Comparison of ENCODE assay signal across 33 cellular contexts in genomic region chr5:73192375-73192774, GRCh38. TPM values are rescaled to one million over a fixed set of nuclear protein-coding genes. Genes with fewer than 3 reads are reported as not detected.
"Had no signal": no experiment of that assay in that cellular context is flagged by ENCODE, and none has a peak within 500 bp of the region (broad histone marks: within the 10 kb centered on the region; RNA-seq: fewer than 3 reads in every experiment).

No MANE protein-coding gene starts in this region.

- FAIRE-seq: urothelium cell line had no signal

- H3K27ac Mint-ChIP-seq: stimulated activated effector memory CD8-positive, alpha-beta T cell treated with anti-CD3 and anti-CD28 coated beads, Interleukin-12 subunit alpha, Interleukin-12 subunit beta, amount 100 ng/mL, for 72 hours; stimulated activated memory B cell treated with anti-CD40 and anti-IgM and Interleukin-4, amounts not matched to agents 10 μg/mL and 1 μg/mL and 100 μg/mL, for 72 hours; stimulated activated naive B cell treated with anti-CD40 and anti-IgM and Interleukin-4, amounts not matched to agents 10 μg/mL and 1 μg/mL and 100 μg/mL, for 72 hours; stimulated activated naive CD8-positive, alpha-beta T cell treated with anti-CD3 and anti-CD28 coated beads, Interleukin-15, amount 100 ng/mL, for 72 hours; stimulated activated naive CD8-positive, alpha-beta T cell treated with anti-CD3 and anti-CD28 coated beads, Interleukin-15, Interleukin-2, amounts not matched to agents 100 ng/mL and 50 ng/mL, for 24 hours; type B pancreatic cell had no signal

- H3K36me3 ChIP-seq: stomach, suprapubic skin, thoracic aorta, thyroid gland, tibial artery, tibial nerve, transverse colon, upper lobe of left lung, upper lobe of right lung, uterus, vagina had no signal

- H3K36me3 Mint-ChIP-seq: stimulated activated effector memory CD8-positive, alpha-beta T cell treated with anti-CD3 and anti-CD28 coated beads, Interleukin-12 subunit alpha, Interleukin-12 subunit beta, amount 100 ng/mL, for 72 hours; stimulated activated memory B cell treated with anti-CD40 and anti-IgM and Interleukin-4, amounts not matched to agents 10 μg/mL and 1 μg/mL and 100 μg/mL, for 72 hours; stimulated activated naive B cell treated with anti-CD40 and anti-IgM and Interleukin-4, amounts not matched to agents 10 μg/mL and 1 μg/mL and 100 μg/mL, for 72 hours; type B pancreatic cell had no signal

- H3K27ac ChIP-seq: stomach, suprapubic skin, testis, thoracic aorta, thyroid gland, tibial artery, tibial nerve, upper lobe of left lung, upper lobe of right lung, uterus, vagina had no signal

- H3K9me3 Mint-ChIP-seq: stimulated activated effector memory CD8-positive, alpha-beta T cell treated with anti-CD3 and anti-CD28 coated beads, Interleukin-12 subunit alpha, Interleukin-12 subunit beta, amount 100 ng/mL, for 72 hours; stimulated activated memory B cell treated with anti-CD40 and anti-IgM and Interleukin-4, amounts not matched to agents 10 μg/mL and 1 μg/mL and 100 μg/mL, for 72 hours; stimulated activated naive B cell treated with anti-CD40 and anti-IgM and Interleukin-4, amounts not matched to agents 10 μg/mL and 1 μg/mL and 100 μg/mL, for 72 hours; stimulated activated naive CD8-positive, alpha-beta T cell treated with anti-CD3 and anti-CD28 coated beads, Interleukin-15, amount 100 ng/mL, for 72 hours; stimulated activated naive CD8-positive, alpha-beta T cell treated with anti-CD3 and anti-CD28 coated beads, Interleukin-15, Interleukin-2, amounts not matched to agents 100 ng/mL and 50 ng/mL, for 24 hours; type B pancreatic cell had no signal

- H3K4me1 ChIP-seq: suprapubic skin, testis, upper lobe of left lung, upper lobe of right lung, uterus, vagina had no signal

- H3K27me3 ChIP-seq: testis, thyroid gland, tibial nerve, transverse colon, upper lobe of left lung, uterus, vagina had no signal

- H3K4me3 ChIP-seq: stomach, suprapubic skin, testis, thoracic aorta, thyroid gland, tibial artery, tibial nerve, transverse colon, upper lobe of left lung, upper lobe of right lung, uterus, vagina had no signal

- H3K4me3 Mint-ChIP-seq: stimulated activated effector memory CD8-positive, alpha-beta T cell treated with anti-CD3 and anti-CD28 coated beads, Interleukin-12 subunit alpha, Interleukin-12 subunit beta, amount 100 ng/mL, for 72 hours; stimulated activated memory B cell treated with anti-CD40 and anti-IgM and Interleukin-4, amounts not matched to agents 10 μg/mL and 1 μg/mL and 100 μg/mL, for 72 hours; stimulated activated naive B cell treated with anti-CD40 and anti-IgM and Interleukin-4, amounts not matched to agents 10 μg/mL and 1 μg/mL and 100 μg/mL, for 72 hours; stimulated activated naive CD8-positive, alpha-beta T cell treated with anti-CD3 and anti-CD28 coated beads, Interleukin-15, amount 100 ng/mL, for 72 hours; stimulated activated naive CD8-positive, alpha-beta T cell treated with anti-CD3 and anti-CD28 coated beads, Interleukin-15, Interleukin-2, amounts not matched to agents 100 ng/mL and 50 ng/mL, for 24 hours; type B pancreatic cell had no signal

- H3K4me1 Mint-ChIP-seq: stimulated activated effector memory CD8-positive, alpha-beta T cell treated with anti-CD3 and anti-CD28 coated beads, Interleukin-12 subunit alpha, Interleukin-12 subunit beta, amount 100 ng/mL, for 72 hours; stimulated activated memory B cell treated with anti-CD40 and anti-IgM and Interleukin-4, amounts not matched to agents 10 μg/mL and 1 μg/mL and 100 μg/mL, for 72 hours; stimulated activated naive B cell treated with anti-CD40 and anti-IgM and Interleukin-4, amounts not matched to agents 10 μg/mL and 1 μg/mL and 100 μg/mL, for 72 hours; stimulated activated naive CD8-positive, alpha-beta T cell treated with anti-CD3 and anti-CD28 coated beads, Interleukin-15, amount 100 ng/mL, for 72 hours had no signal

- H3K9me3 ChIP-seq: stomach, suprapubic skin, testis, thoracic aorta, thyroid gland, tibial artery, tibial nerve, transverse colon, upper lobe of left lung, upper lobe of right lung, uterus, vagina had no signal

- DNase-seq: stimulated activated CD4-positive, alpha-beta T cell treated with anti-CD3 and anti-CD28 coated beads, Interleukin-2, amount 100 ng/mL, for 48 hours; stimulated activated CD4-positive, alpha-beta T cell treated with anti-CD3 and anti-CD28 coated beads, Interleukin-4, amount 100 ng/mL, for 1 hour; stimulated activated CD4-positive, alpha-beta T cell treated with anti-CD3 and anti-CD28 coated beads, Interleukin-4, amount 100 ng/mL, for 24 hours; stimulated activated CD4-positive, alpha-beta T cell treated with anti-CD3 and anti-CD28 coated beads, Interleukin-4, amount 100 ng/mL, for 4 hours; stimulated activated CD8-positive, alpha-beta memory T cell treated with anti-CD3 and anti-CD28 coated beads, Interleukin-4, amount 100 ng/mL, for 48 hours; stimulated activated naive B cell treated with anti-CD40 and anti-IgM and Interleukin-4, amounts not matched to agents 10 μg/mL and 1 μg/mL and 100 μg/mL, for 72 hours; stimulated activated naive CD4-positive, alpha-beta T cell; stimulated activated naive CD4-positive, alpha-beta T cell treated with Interleukin-2 at 50 U/mL for 16 hours; stimulated activated naive CD8-positive, alpha-beta T cell treated with anti-CD3 and anti-CD28 coated beads, Interleukin-15, amount 100 ng/mL, for 72 hours; stimulated activated naive CD8-positive, alpha-beta T cell treated with anti-CD3 and anti-CD28 coated beads, Interleukin-15, Interleukin-2, amounts not matched to agents 100 U/mL and 50 U/mL, for 24 hours; stomach; substantia nigra; testis; thyroid gland; tibial artery; transverse colon; trophoblast cell; upper lobe of left lung; upper lobe of right lung; uterus had no signal

- ATAC-seq: stimulated activated effector memory CD8-positive, alpha-beta T cell treated with anti-CD3 and anti-CD28 coated beads, Interleukin-12 subunit alpha, Interleukin-12 subunit beta, amount 100 ng/mL, for 72 hours; stimulated activated memory B cell treated with anti-CD40 and anti-IgM and Interleukin-4, amounts not matched to agents 10 μg/mL and 1 μg/mL and 100 μg/mL, for 72 hours; stimulated activated naive B cell treated with anti-CD40 and anti-IgM and Interleukin-4, amounts not matched to agents 10 μg/mL and 1 μg/mL and 100 μg/mL, for 72 hours; stimulated activated naive CD8-positive, alpha-beta T cell treated with anti-CD3 and anti-CD28 coated beads, Interleukin-15, amount 100 ng/mL, for 72 hours; stimulated activated naive CD8-positive, alpha-beta T cell treated with anti-CD3 and anti-CD28 coated beads, Interleukin-15, Interleukin-2, amounts not matched to agents 100 U/mL and 50 U/mL, for 24 hours; upper lobe of right lung had no signal

RNA-seq across cellular contexts. Expression of gene TMEM174, which starts 19.4 kb away (rescaled TPM):
- total RNA-seq: stomach, subcutaneous adipose tissue, suprapubic skin, temporal lobe, testis, thoracic aorta, tibial nerve, upper lobe of left lung, upper lobe of right lung, ureter, urinary bladder, uterus, vagina had no signal
- polyA plus RNA-seq: stomach, urinary bladder had no signal
